ENCODE assay signal across 17 cellular contexts in the genomic region with DNA sequence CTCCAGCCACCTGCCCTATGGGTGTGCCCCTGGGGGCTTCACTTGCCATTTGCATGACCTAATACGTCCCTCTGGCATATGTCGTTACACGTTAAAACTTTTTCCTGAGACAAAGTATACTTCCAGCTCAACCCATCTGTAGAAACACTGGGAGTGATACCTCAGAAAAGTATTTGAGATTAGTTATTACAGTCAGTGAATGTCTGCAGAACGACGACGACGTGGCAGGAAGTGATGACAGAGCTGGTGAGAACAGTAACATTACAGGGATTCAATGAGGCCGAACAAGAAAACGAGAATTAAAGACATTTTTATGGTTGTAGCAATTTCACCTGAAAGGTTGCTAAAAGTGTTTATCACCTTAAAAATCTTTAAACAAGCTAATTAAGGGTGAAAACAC. TPM values are rescaled to one million over a fixed set of nuclear protein-coding genes. Genes with fewer than 3 reads are reported as not detected.
DNase-seq lines count a peak whose midpoint lies in the region; ATAC-seq, FAIRE-seq and TF ChIP-seq lines count a peak whose summit lies in the region.
"Had no signal": no experiment of that assay in that cellular context is flagged by ENCODE, and none has a peak within 500 bp of the region (broad histone marks: within the 10 kb centered on the region; RNA-seq: fewer than 3 reads in every experiment).

No MANE protein-coding gene starts in this region.

- in situ Hi-C loops in ACHN (cut with HindIII; ENCODE audit: low pct_ligation_motif_present, low pct_unique_long_range_greater_than_20kb, low sequenced_read_pairs), result no loop called here

- H3K4me3 Mint-ChIP-seq in endothelial cell (ENCODE audit: unreplicated experiment), result no peak overlapping the region
- H3K4me3 Mint-ChIP-seq: HFFc6 had no signal

- DNase-seq in ACHN, result peak; percentile 75
- DNase-seq in endothelial cell (ENCODE audit: low spot score), result no peak
- peak; percentile 37 for DNase-seq in left kidney (ENCODE audit: low read depth, low spot score)
- DNase-seq in kidney, result no peak
- DNase-seq in mucosa of gallbladder (ENCODE audit: low spot score), result no peak
- DNase-seq in NCI-H2196 (lab: John Stamatoyannopoulos, UW; ENCODE audit: unreplicated experiment), result no peak
- DNase-seq in 8988T, result no peak
- DNase-seq: COR-L47, HFFc6, NCI-H1417, NCI-H2029 treated with DMSO at 0.1 percent for 48 hours, NCI-H510A treated with DMSO at 0.1 percent for 48 hours, Peyer's patch had no signal

- H3K36me3 ChIP-seq in kidney (ENCODE audit: control insufficient read depth in 1 of 2, insufficient read depth in 2 of 2, low read length in 2 of 2), result no peaks in the 10 kb centered on the region
- H3K36me3 ChIP-seq: Peyer's patch had no signal

- peak overlapping the region; percentile 22 for H3K27ac Mint-ChIP-seq in endothelial cell (ENCODE audit: unreplicated experiment)
- H3K27ac Mint-ChIP-seq: HFFc6 had no signal

- H3K4me3 ChIP-seq in kidney (ENCODE audit: low read length in 2 of 2), result no peak overlapping the region
- H3K4me3 ChIP-seq: Peyer's patch had no signal

- intact Hi-C loops in kidney (cut with DNase I), result no loop called here

- peaks cover 26% of the 10 kb centered on the region for H3K36me3 Mint-ChIP-seq in endothelial cell (ENCODE audit: low read depth, unreplicated experiment)

- no peak overlapping the region for H3K27ac ChIP-seq in kidney (ENCODE audit: low read depth in 2 of 2, low read length in 2 of 2)
- H3K27ac ChIP-seq: C4-2B had no signal

- no peaks in the 10 kb centered on the region for H3K9me3 Mint-ChIP-seq in endothelial cell (ENCODE audit: unreplicated experiment)
- H3K9me3 Mint-ChIP-seq: HFFc6 had no signal

- H3K4me1 Mint-ChIP-seq in endothelial cell (ENCODE audit: unreplicated experiment), result peaks cover 60% of the 10 kb centered on the region

- no peak for TF ChIP-seq CTCF in endothelial cell (IDR thresholded peaks at IDR 0.05; ENCODE audit: unreplicated experiment)
- no peak for TF ChIP-seq CTCF in kidney (IDR thresholded peaks at IDR 0.05; ENCODE audit: borderline replicate concordance, extremely low read depth, insufficient read depth)

- peak; percentile 28; the same call in 1 of the 3 replicates for ATAC-seq in SK-N-SH treated with all-trans-retinoic acid at 6 μM for 48 hours
- ATAC-seq: HepG2 had no signal

- H3K9me3 ChIP-seq in kidney (ENCODE audit: control insufficient read depth in 1 of 2, low read length in 2 of 2), result no peaks in the 10 kb centered on the region
- H3K9me3 ChIP-seq: Peyer's patch had no signal

- no peak overlapping the region for H3K9ac ChIP-seq in kidney (ENCODE audit: low read length in 2 of 2)

- no peak for FAIRE-seq in kidney (lab: Jason Lieb, UNC)
- FAIRE-seq: A204.1, HepG2 had no signal

- H3K4me1 ChIP-seq in kidney (ENCODE audit: control insufficient read depth in 1 of 2, insufficient read depth in 1 of 2, low read depth in 1 of 2, low read length in 2 of 2), result peaks cover 0 to 2% of the 10 kb centered on the region in 2 donors
- H3K4me1 ChIP-seq: Peyer's patch had no signal

- no peaks in the 10 kb centered on the region for H3K27me3 Mint-ChIP-seq in endothelial cell (ENCODE audit: unreplicated experiment)

TF ChIP-seq in SK-N-SH treated with all-trans-retinoic acid at 6 μM for 48 hours, 23 proteins besides CTCF, POLR2A, EP300 and RAD21:
- no peak for TF ChIP-seq SNAI2 (CRISPR knock-in tag; IDR thresholded peaks at IDR 0.05)
- TF ChIP-seq TOX (CRISPR knock-in tag; IDR thresholded peaks at IDR 0.05; ENCODE audit: borderline replicate concordance), result no peak
- no peak for TF ChIP-seq PPARA (CRISPR knock-in tag; IDR thresholded peaks at IDR 0.05; ENCODE audit: borderline replicate concordance)
- TF ChIP-seq BACH2 (CRISPR knock-in tag; IDR thresholded peaks at IDR 0.05; ENCODE audit: borderline replicate concordance), result no peak
- TF ChIP-seq ZNF565 (CRISPR knock-in tag; conservative IDR thresholded peaks at IDR 0.05; ENCODE audit: low read depth), result no peak
- no peak for TF ChIP-seq TCF4 (CRISPR knock-in tag; IDR thresholded peaks at IDR 0.05; ENCODE audit: borderline replicate concordance)
- no peak for TF ChIP-seq ZFP3 (CRISPR knock-in tag; IDR thresholded peaks at IDR 0.05)
- TF ChIP-seq ARNTL (CRISPR knock-in tag; IDR thresholded peaks at IDR 0.05; ENCODE audit: borderline replicate concordance, low read depth), result no peak
- no peak for TF ChIP-seq ZC3H10 (CRISPR knock-in tag; IDR thresholded peaks at IDR 0.05)
- TF ChIP-seq GLIS3 (CRISPR knock-in tag; IDR thresholded peaks at IDR 0.05), result no peak
TF ChIP-seq in SK-N-SH treated with all-trans-retinoic acid at 6 μM for 48 hours: peak in this region for 0.

RNA-seq across cellular contexts. Expression of gene SASH1, which starts 40.2 kb away (rescaled TPM):
- total RNA-seq in endothelial cell (ENCODE audit: unreplicated experiment), result 138 TPM
- 148 TPM for total RNA-seq in kidney
- polyA plus RNA-seq in kidney (ENCODE audit: insufficient read depth, low read depth, low replicate concordance), result 6.2 TPM
- 24.3 TPM for total RNA-seq in mucosa of gallbladder

Comparison
In these comparisons a context has a peak if more than half of its experiments do, and no peak if none do; other contexts are left out.
1. DNase-seq: peak in ACHN (single experiment) and left kidney (single experiment); none in endothelial cell (single experiment), kidney (single experiment), mucosa of gallbladder (single experiment), NCI-H2196 (single experiment) and 8988T (single experiment).